37 cellular contexts compared by ENCODE assay signal in the genomic region with DNA sequence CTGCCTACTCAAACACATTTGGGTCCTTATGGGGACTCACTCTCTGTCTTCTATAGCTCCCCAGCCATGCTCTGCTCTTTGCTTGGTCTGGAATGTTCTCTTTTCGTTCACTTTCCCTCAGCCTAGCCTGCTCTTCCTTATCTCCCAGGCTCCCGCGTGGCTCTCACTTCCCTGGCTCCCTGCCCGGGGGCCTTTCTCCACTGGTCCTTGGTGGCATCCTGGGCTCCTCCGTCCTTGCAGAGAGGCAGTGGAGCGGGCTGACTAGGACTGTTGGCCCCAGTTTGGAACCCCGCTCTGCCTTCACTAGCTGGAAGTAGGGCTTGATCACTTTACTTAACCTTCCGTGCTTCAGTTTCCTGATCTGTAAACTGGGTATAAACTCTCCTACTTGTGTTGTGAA. TPM values are rescaled to one million over a fixed set of nuclear protein-coding genes. Genes with fewer than 3 reads are reported as not detected.
"Had no signal": no experiment of that assay in that cellular context is flagged by ENCODE, and none has a peak within 500 bp of the region (broad histone marks: within the 10 kb centered on the region; RNA-seq: fewer than 3 reads in every experiment).

No MANE protein-coding gene starts in this region.

- H3K4me1 ChIP-seq: adrenal gland, body of pancreas, breast epithelium had no signal

- H3K27ac ChIP-seq: adrenal gland, body of pancreas, brain microvascular endothelial cell, breast epithelium, VCaP had no signal

- H3K27me3 ChIP-seq: adrenal gland, body of pancreas, brain microvascular endothelial cell, breast epithelium had no signal

- H3K4me1 Mint-ChIP-seq: activated B cell treated with CpG ODN at 0.5 μM for 24 hours; activated CD4-positive, alpha-beta T cell treated with anti-CD3 and anti-CD28 coated beads, Interleukin-2, amount 10 ng/mL, durations not matched to agents 24 days and 14 days; activated naive CD8-positive, alpha-beta T cell treated with anti-CD3 and anti-CD28 coated beads for 36 hours; activated T-helper 17 cell treated with anti-CD3 and anti-CD28 coated beads, Interleukin-2, amount 50 U/mL, for 72 hours had no signal

- DNase-seq: activated B cell treated with CpG ODN at 0.5 μM for 24 hours; activated CD4-positive, alpha-beta memory T cell treated with anti-CD3 and anti-CD28 coated beads for 36 hours; activated CD4-positive, alpha-beta T cell treated with anti-CD3 and anti-CD28 coated beads for 4 hours; activated CD4-positive, alpha-beta T cell treated with anti-CD3 and anti-CD28 coated beads, Interleukin-2, amount 10 ng/mL, durations not matched to agents 24 days and 14 days; activated CD4-positive, alpha-beta T cell treated with anti-CD3 and anti-CD28 coated beads, Interleukin-2, amount 50 U/mL, for 1 hour; activated CD4-positive, alpha-beta T cell treated with anti-CD3 and anti-CD28 coated beads, Interleukin-2, amount 50 U/mL, for 4 hours; activated CD4-positive, CD25-positive, alpha-beta regulatory T cell treated with anti-CD3 and anti-CD28 coated beads, Interleukin-2, amount 50 U/mL, for 72 hours; activated CD8-positive, alpha-beta memory T cell treated with anti-CD3 and anti-CD28 coated beads, Interleukin-2, amount 50 U/mL, for 4 hours; activated CD8-positive, alpha-beta T cell treated with anti-CD3 and anti-CD28 coated beads for 36 hours; activated effector memory CD4-positive, alpha-beta T cell treated with anti-CD3 and anti-CD28 coated beads, Interleukin-2, amount 50 U/mL, for 16 hours; activated gamma-delta T cell treated with Interleukin-2 at 50 U/mL for 16 hours; activated naive CD4-positive, alpha-beta T cell; activated naive CD4-positive, alpha-beta T cell treated with anti-CD3 and anti-CD28 coated beads for 36 hours; activated naive CD4-positive, alpha-beta T cell treated with anti-CD3 and anti-CD28 coated beads, Interleukin-2, amount 50 U/mL, for 16 hours; activated naive CD8-positive, alpha-beta T cell treated with anti-CD3 and anti-CD28 coated beads for 36 hours; activated T-cell treated with anti-CD3 and anti-CD28 coated beads for 4 hours; activated T-cell treated with anti-CD3 and anti-CD28 coated beads, Interleukin-2, amount 50 U/mL, for 1 hour; activated T-cell treated with anti-CD3 and anti-CD28 coated beads, Interleukin-2, amount 50 U/mL, for 4 hours; activated T-cell treated with anti-CD3 and anti-CD28 coated beads, Interleukin-2, amount 50 U/mL, for 72 hours; adrenal gland; amniotic stem cell; aorta; body of pancreas; brain microvascular endothelial cell; central memory CD4-positive, alpha-beta T cell; SW 1271; T-helper 1 cell; T-helper 2 cell; T-helper 9 cell had no signal

- H3K4me3 Mint-ChIP-seq: activated B cell treated with CpG ODN at 0.5 μM for 24 hours; activated CD4-positive, alpha-beta memory T cell treated with anti-CD3 and anti-CD28 coated beads for 36 hours; activated CD4-positive, alpha-beta T cell treated with anti-CD3 and anti-CD28 coated beads, Interleukin-2, amount 10 ng/mL, durations not matched to agents 24 days and 14 days; activated CD8-positive, alpha-beta T cell treated with anti-CD3 and anti-CD28 coated beads for 36 hours; activated naive CD4-positive, alpha-beta T cell treated with anti-CD3 and anti-CD28 coated beads for 36 hours; activated naive CD8-positive, alpha-beta T cell treated with anti-CD3 and anti-CD28 coated beads for 36 hours; activated T-cell treated with anti-CD3 and anti-CD28 coated beads, Interleukin-2, amount 50 U/mL, for 4 hours; activated T-cell treated with anti-CD3 and anti-CD28 coated beads, Interleukin-2, amount 50 U/mL, for 72 hours; activated T-helper 1 cell treated with anti-CD3 and anti-CD28 coated beads, Interleukin-12 subunit alpha, Interleukin-12 subunit beta, Interleukin-2, Interleukin-4 antibody, amounts not matched to agents 30 ng/mL and 10 ng/mL and 1 ng/mL, durations not matched to agents 14 hours and 24 hours and 36 hours; activated T-helper 17 cell treated with anti-CD3 and anti-CD28 coated beads, Interleukin-2, amount 50 U/mL, for 72 hours; T-helper 1 cell treated with Interleukin-12 subunit alpha and Interleukin-12 subunit beta and Interleukin-4 antibody, amounts not matched to agents 30 μg/mL and 1 μg/mL, for 36 hours; T-helper 2 cell treated with Interferon-gamma antibody and Interleukin-4, amounts not matched to agents 5 μg/mL and 100 μg/mL, for 36 hours had no signal

- H3K27ac Mint-ChIP-seq: activated B cell treated with CpG ODN at 0.5 μM for 24 hours; activated CD4-positive, alpha-beta memory T cell treated with anti-CD3 and anti-CD28 coated beads for 36 hours; activated CD4-positive, alpha-beta T cell treated with anti-CD3 and anti-CD28 coated beads, Interleukin-2, amount 10 ng/mL, durations not matched to agents 24 days and 14 days; activated CD8-positive, alpha-beta T cell treated with anti-CD3 and anti-CD28 coated beads for 36 hours; activated naive CD4-positive, alpha-beta T cell treated with anti-CD3 and anti-CD28 coated beads for 36 hours; activated naive CD8-positive, alpha-beta T cell treated with anti-CD3 and anti-CD28 coated beads for 36 hours; activated T-cell treated with anti-CD3 and anti-CD28 coated beads, Interleukin-2, amount 50 U/mL, for 72 hours; activated T-helper 1 cell treated with anti-CD3 and anti-CD28 coated beads, Interleukin-12 subunit alpha, Interleukin-12 subunit beta, Interleukin-2, Interleukin-4 antibody, amounts not matched to agents 30 ng/mL and 10 ng/mL and 1 ng/mL, durations not matched to agents 14 hours and 24 hours and 36 hours; activated T-helper 17 cell treated with anti-CD3 and anti-CD28 coated beads, Interleukin-2, amount 50 U/mL, for 72 hours; T-helper 1 cell treated with Interleukin-12 subunit alpha and Interleukin-12 subunit beta and Interleukin-4 antibody, amounts not matched to agents 30 μg/mL and 1 μg/mL, for 36 hours; T-helper 2 cell treated with Interferon-gamma antibody and Interleukin-4, amounts not matched to agents 5 μg/mL and 100 μg/mL, for 36 hours had no signal

- ATAC-seq: activated CD8-positive, alpha-beta T cell treated with anti-CD3 and anti-CD28 coated beads for 36 hours; activated T-cell treated with anti-CD3 and anti-CD28 coated beads, Interleukin-2, amount 50 U/mL, for 4 hours; activated T-cell treated with anti-CD3 and anti-CD28 coated beads, Interleukin-2, amount 50 U/mL, for 72 hours; activated T-helper 17 cell treated with anti-CD3 and anti-CD28 coated beads, Interleukin-2, amount 50 U/mL, for 72 hours; body of pancreas had no signal

- H3K9me3 ChIP-seq: adrenal gland, body of pancreas had no signal

- H3K4me3 ChIP-seq: adrenal gland, body of pancreas, breast epithelium had no signal

- H3K9me3 Mint-ChIP-seq: activated B cell treated with CpG ODN at 0.5 μM for 24 hours; activated CD8-positive, alpha-beta T cell treated with anti-CD3 and anti-CD28 coated beads for 36 hours; activated naive CD4-positive, alpha-beta T cell treated with anti-CD3 and anti-CD28 coated beads for 36 hours; activated naive CD8-positive, alpha-beta T cell treated with anti-CD3 and anti-CD28 coated beads for 36 hours had no signal

- H3K36me3 Mint-ChIP-seq: activated CD4-positive, alpha-beta memory T cell treated with anti-CD3 and anti-CD28 coated beads for 36 hours; activated naive CD8-positive, alpha-beta T cell treated with anti-CD3 and anti-CD28 coated beads for 36 hours had no signal

- H3K36me3 ChIP-seq: adrenal gland, brain microvascular endothelial cell, breast epithelium had no signal

- H3K27me3 Mint-ChIP-seq: activated B cell treated with CpG ODN at 0.5 μM for 24 hours; activated CD4-positive, alpha-beta memory T cell treated with anti-CD3 and anti-CD28 coated beads for 36 hours; activated CD4-positive, alpha-beta T cell treated with anti-CD3 and anti-CD28 coated beads, Interleukin-2, amount 10 ng/mL, durations not matched to agents 24 days and 14 days; activated CD8-positive, alpha-beta T cell treated with anti-CD3 and anti-CD28 coated beads for 36 hours; activated naive CD8-positive, alpha-beta T cell treated with anti-CD3 and anti-CD28 coated beads for 36 hours; activated T-helper 17 cell treated with anti-CD3 and anti-CD28 coated beads, Interleukin-2, amount 50 U/mL, for 72 hours had no signal

RNA-seq across cellular contexts. Expression of a gene that starts 31.2 kb away (rescaled TPM):
- total RNA-seq: activated B cell treated with CpG ODN at 0.5 μM for 24 hours; activated CD4-positive, alpha-beta memory T cell treated with anti-CD3 and anti-CD28 coated beads for 36 hours; activated CD4-positive, alpha-beta T cell treated with anti-CD3 and anti-CD28 coated beads, Interleukin-2, amount 10 ng/mL, durations not matched to agents 24 days and 14 days; activated CD8-positive, alpha-beta memory T cell treated with anti-CD3 and anti-CD28 coated beads for 36 hours; activated CD8-positive, alpha-beta T cell treated with anti-CD3 and anti-CD28 coated beads for 36 hours; activated naive CD4-positive, alpha-beta T cell treated with anti-CD3 and anti-CD28 coated beads for 36 hours; activated naive CD8-positive, alpha-beta T cell treated with anti-CD3 and anti-CD28 coated beads for 36 hours; activated T-cell treated with anti-CD3 and anti-CD28 coated beads, Interleukin-2, amount 50 U/mL, for 4 hours; activated T-cell treated with anti-CD3 and anti-CD28 coated beads, Interleukin-2, amount 50 U/mL, for 72 hours; activated T-helper 1 cell treated with anti-CD3 and anti-CD28 coated beads, Interleukin-12 subunit alpha, Interleukin-12 subunit beta, Interleukin-2, Interleukin-4 antibody, amounts not matched to agents 30 ng/mL and 10 ng/mL and 1 ng/mL, durations not matched to agents 14 hours and 24 hours and 36 hours; activated T-helper 17 cell treated with anti-CD3 and anti-CD28 coated beads, Interleukin-2, amount 50 U/mL, for 72 hours; astrocyte had no signal
